ENCODE assay signal across 8 cellular contexts in the genomic region with DNA sequence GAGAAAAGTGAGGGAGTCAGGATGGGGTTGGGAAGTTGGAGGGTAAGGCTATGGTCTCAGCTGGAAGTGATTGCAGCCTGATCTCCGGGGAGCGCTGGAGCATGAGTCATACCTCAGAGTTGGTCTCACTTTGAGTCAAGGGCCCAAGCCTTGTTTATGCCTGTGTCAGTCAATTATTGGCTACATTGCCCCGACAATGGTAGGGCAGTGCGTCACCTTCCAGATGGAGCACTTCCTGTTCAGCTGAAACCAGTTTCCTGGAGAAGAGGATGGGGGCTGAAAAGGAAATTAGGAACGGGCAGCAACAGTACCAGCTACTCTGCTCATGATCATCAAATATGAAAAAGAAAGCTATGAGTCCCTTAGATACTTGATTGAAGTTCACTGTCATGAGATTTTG.
A peak's percentile ranks its signal among the peaks of the same experiment; 100 is the strongest.
DNase-seq lines count a peak whose midpoint lies in the region; ATAC-seq and TF ChIP-seq lines count a peak whose summit lies in the region.

No MANE protein-coding gene starts in this region.

- H3K4me3 ChIP-seq in OCI-LY3 (ENCODE audit: low read length) (peak overlapping the region; percentile 45), cardiac fibroblast (replicated peaks in 1 of 2; ENCODE audit: low read depth in 2 of 2, low read length in 2 of 2) (no peak overlapping the region)

- ATAC-seq in stimulated activated naive CD8-positive, alpha-beta T cell treated with anti-CD3 and anti-CD28 coated beads, Interleukin-15, Interleukin-2, amounts not matched to agents 100 U/mL and 50 U/mL, for 24 hours: peak; percentile 94

- no peaks in the 10 kb centered on the region for H3K9me3 ChIP-seq in OCI-LY3 (ENCODE audit: insufficient read depth, low read length)

- H3K79me2 ChIP-seq in OCI-LY3 (ENCODE audit: low read length): no peaks in the 10 kb centered on the region

- peak; percentile 36 for DNase-seq in activated T-cell treated with anti-CD3 and anti-CD28 coated beads for 24 hours (ENCODE audit: low read depth)
- no peak for DNase-seq in activated T-cell treated with anti-CD3 and anti-CD28 coated beads for 4 hours
- DNase-seq in cardiac fibroblast (ENCODE audit: low read depth in 2 of 2): peak; percentile 32 to 86
- DNase-seq in stimulated activated naive CD8-positive, alpha-beta T cell treated with anti-CD3 and anti-CD28 coated beads, Interleukin-15, Interleukin-2, amounts not matched to agents 100 U/mL and 50 U/mL, for 24 hours: peak; percentile 60
- no peak for DNase-seq in DMS153 treated with DMSO at 0.1 percent for 48 hours (lab: John Stamatoyannopoulos, UW; ENCODE audit: unreplicated experiment)
- DNase-seq in NCI-H1694 (lab: John Stamatoyannopoulos, UW): no peak
- no peak for DNase-seq in COR-L47 (lab: John Stamatoyannopoulos, UW)

- no peaks in the 10 kb centered on the region for H4K20me1 ChIP-seq in OCI-LY3 (ENCODE audit: insufficient read depth, low read length)

- peak overlapping the region; percentile 55 for H3K4me2 ChIP-seq in OCI-LY3 (ENCODE audit: low read length)

- no peaks in the 10 kb centered on the region for H3K36me3 ChIP-seq in OCI-LY3 (replicated peaks; ENCODE audit: low read depth, low read length)

- no peaks in the 10 kb centered on the region for H3K27me3 ChIP-seq in OCI-LY3 (ENCODE audit: low read depth, low read length)

- TF ChIP-seq CTCF in OCI-LY3 (IDR thresholded peaks at IDR 0.05; ENCODE audit: low read depth, low read length): no peak
- no peak for TF ChIP-seq CTCF in cardiac fibroblast (IDR thresholded peaks at IDR 0.05; ENCODE audit: low read depth, low read length)

- H3K9ac ChIP-seq in OCI-LY3 (ENCODE audit: low read length): no peak overlapping the region

- H3K27ac ChIP-seq in OCI-LY3 (ENCODE audit: low read length): no peak overlapping the region

- H2AFZ ChIP-seq in OCI-LY3 (ENCODE audit: low read depth, low read length): no peak overlapping the region

- peaks cover 12% of the 10 kb centered on the region for H3K4me1 ChIP-seq in OCI-LY3 (ENCODE audit: low read length)

Comparison
In these comparisons a context has a peak if more than half of its experiments do, and no peak if none do; other contexts are left out.
1. DNase-seq: peak in activated T-cell treated with anti-CD3 and anti-CD28 coated beads for 24 hours (single experiment), cardiac fibroblast (2 of 2) and stimulated activated naive CD8-positive, alpha-beta T cell treated with anti-CD3 and anti-CD28 coated beads, Interleukin-15, Interleukin-2, amounts not matched to agents 100 U/mL and 50 U/mL, for 24 hours (single experiment); none in activated T-cell treated with anti-CD3 and anti-CD28 coated beads for 4 hours (single experiment), DMS153 treated with DMSO at 0.1 percent for 48 hours (single experiment), NCI-H1694 (single experiment) and COR-L47 (single experiment).